8 cellular contexts compared by ENCODE assay signal in genomic region chr1:170661646-170662411, GRCh38. TPM values are rescaled to one million over a fixed set of nuclear protein-coding genes. Genes with fewer than 3 reads are reported as not detected.
A peak's percentile ranks its signal among the peaks of the same experiment; 100 is the strongest.
DNase-seq lines count a peak whose midpoint lies in the region; ATAC-seq and TF ChIP-seq lines count a peak whose summit lies in the region.

No MANE protein-coding gene starts in this region.

- H3K36me3 ChIP-seq in iPS-18a (ENCODE audit: control insufficient read depth, low read depth, low read length) (no peaks in the 10 kb centered on the region), stomach smooth muscle (ENCODE audit: control insufficient read depth in 2 of 2, insufficient read depth in 2 of 2, low read length in 2 of 2) (no peaks in the 10 kb centered on the region)

- peak; percentile 30 for DNase-seq in GM20000 (ENCODE audit: low spot score)
- peak; percentile 69 for DNase-seq in astrocyte of the hippocampus (ENCODE audit: low read depth, low spot score)
- no peak for DNase-seq in activated T-cell treated with anti-CD3 and anti-CD28 coated beads, Interleukin-2, amount 50 U/mL, for 4 hours

- no peaks in the 10 kb centered on the region for H3K36me3 Mint-ChIP-seq in activated T-cell treated with anti-CD3 and anti-CD28 coated beads, Interleukin-2, amount 50 U/mL, for 4 hours (ENCODE audit: insufficient read depth)

- ATAC-seq in GM21515 (IDR thresholded peaks at IDR 0.05; ENCODE audit: unreplicated experiment) (no peak), GM21529 (IDR thresholded peaks at IDR 0.05; ENCODE audit: unreplicated experiment) (no peak), GM19397 (IDR thresholded peaks at IDR 0.05; ENCODE audit: unreplicated experiment) (no peak)
- ATAC-seq in activated T-cell treated with anti-CD3 and anti-CD28 coated beads, Interleukin-2, amount 50 U/mL, for 4 hours = no peak

- H3K4me3 ChIP-seq in iPS-18a (ENCODE audit: low read length) (peak overlapping the region; percentile 71), stomach smooth muscle (ENCODE audit: low read length in 2 of 2) (peak overlapping the region; percentile 53 to 63)

- no peak overlapping the region for H3K4me3 Mint-ChIP-seq in activated T-cell treated with anti-CD3 and anti-CD28 coated beads, Interleukin-2, amount 50 U/mL, for 4 hours

- no peak for TF ChIP-seq CTCF in GM20000 (IDR thresholded peaks at IDR 0.05; ENCODE audit: extremely low read depth, missing control alignments)

- H3K27ac ChIP-seq in iPS-18a (ENCODE audit: low read length) (no peak overlapping the region), stomach smooth muscle (ENCODE audit: low read length) (peak overlapping the region; percentile 24)

- no peaks in the 10 kb centered on the region for H3K9me3 Mint-ChIP-seq in activated T-cell treated with anti-CD3 and anti-CD28 coated beads, Interleukin-2, amount 50 U/mL, for 4 hours

- peaks cover 12% of the 10 kb centered on the region for H3K4me1 Mint-ChIP-seq in activated T-cell treated with anti-CD3 and anti-CD28 coated beads, Interleukin-2, amount 50 U/mL, for 4 hours (ENCODE audit: low read depth)

- peaks cover 95% of the 10 kb centered on the region for H3K27me3 ChIP-seq in iPS-18a (ENCODE audit: control insufficient read depth, insufficient read depth, low read length)
- peaks cover 50 to 82% of the 10 kb centered on the region in 2 donors for H3K27me3 ChIP-seq in stomach smooth muscle (ENCODE audit: control insufficient read depth in 1 of 2, insufficient read depth in 2 of 2, low read length in 2 of 2)

- H3K9ac ChIP-seq in iPS-18a (ENCODE audit: low read length) (no peak overlapping the region), stomach smooth muscle (ENCODE audit: low read length in 2 of 2) (peak overlapping the region in 1 of 2 donors; percentile 21)

- H3K9me3 ChIP-seq in iPS-18a (ENCODE audit: control insufficient read depth, low read depth, low read length) (no peaks in the 10 kb centered on the region), stomach smooth muscle (ENCODE audit: control insufficient read depth in 2 of 2, low read length in 2 of 2) (no peaks in the 10 kb centered on the region)

- H3K27me3 Mint-ChIP-seq in activated T-cell treated with anti-CD3 and anti-CD28 coated beads, Interleukin-2, amount 50 U/mL, for 4 hours (ENCODE audit: low read depth) = peaks cover 85% of the 10 kb centered on the region

- H3K4me1 ChIP-seq in iPS-18a (ENCODE audit: control insufficient read depth, low read depth, low read length) (peaks cover 41% of the 10 kb centered on the region), stomach smooth muscle (ENCODE audit: control insufficient read depth, insufficient read depth, low read length) (peaks cover 26% of the 10 kb centered on the region)

RNA-seq across cellular contexts. Expression of gene PRRX1, which starts 2.1 kb away (rescaled TPM):
- not detected for total RNA-seq in activated T-cell treated with anti-CD3 and anti-CD28 coated beads, Interleukin-2, amount 50 U/mL, for 4 hours
